Comparison of ENCODE assay signal across 1 cellular context in the genomic region with DNA sequence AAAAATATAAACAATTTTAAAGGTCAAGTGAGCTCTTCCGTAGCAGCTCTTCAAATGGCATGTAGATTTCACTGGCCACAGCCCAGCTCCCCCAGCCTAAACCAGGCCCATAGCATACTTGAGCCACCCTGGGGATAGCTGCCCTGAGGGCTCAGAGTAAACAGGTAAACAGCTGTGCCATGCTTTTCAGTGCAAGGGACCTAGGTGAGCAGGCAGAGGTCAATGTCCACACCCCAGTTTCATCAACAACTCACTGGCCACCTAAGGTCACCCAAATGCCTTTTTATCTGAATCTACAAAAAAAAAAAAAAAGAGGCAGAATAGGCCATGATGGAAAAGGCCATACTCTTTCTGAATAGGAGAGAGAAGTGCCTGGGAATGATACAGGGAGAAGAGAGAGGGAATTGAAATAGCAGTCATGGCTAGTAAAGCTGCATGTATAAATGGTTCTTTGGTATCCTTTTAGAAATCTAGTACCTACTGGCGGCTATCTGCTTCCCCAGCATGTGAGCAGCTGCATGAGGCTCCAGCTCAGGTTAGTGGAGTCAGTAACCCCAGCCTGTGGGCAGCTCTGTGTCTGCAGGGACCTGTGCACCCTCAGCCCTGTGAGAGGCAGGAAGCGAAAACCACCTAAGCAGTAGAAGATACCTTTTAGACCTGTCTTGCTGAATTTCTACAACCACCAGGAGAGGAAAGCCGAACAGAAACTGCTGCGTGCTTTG.
A peak's percentile ranks its signal among the peaks of the same experiment; 100 is the strongest.
TF ChIP-seq lines count a peak whose summit lies in the region.

No MANE protein-coding gene starts in this region.

TF ChIP-seq in HepG2, 621 proteins besides CTCF, POLR2A, EP300 and RAD21 (continued from another document and continues in another):
- TF ChIP-seq, protein P1, sequence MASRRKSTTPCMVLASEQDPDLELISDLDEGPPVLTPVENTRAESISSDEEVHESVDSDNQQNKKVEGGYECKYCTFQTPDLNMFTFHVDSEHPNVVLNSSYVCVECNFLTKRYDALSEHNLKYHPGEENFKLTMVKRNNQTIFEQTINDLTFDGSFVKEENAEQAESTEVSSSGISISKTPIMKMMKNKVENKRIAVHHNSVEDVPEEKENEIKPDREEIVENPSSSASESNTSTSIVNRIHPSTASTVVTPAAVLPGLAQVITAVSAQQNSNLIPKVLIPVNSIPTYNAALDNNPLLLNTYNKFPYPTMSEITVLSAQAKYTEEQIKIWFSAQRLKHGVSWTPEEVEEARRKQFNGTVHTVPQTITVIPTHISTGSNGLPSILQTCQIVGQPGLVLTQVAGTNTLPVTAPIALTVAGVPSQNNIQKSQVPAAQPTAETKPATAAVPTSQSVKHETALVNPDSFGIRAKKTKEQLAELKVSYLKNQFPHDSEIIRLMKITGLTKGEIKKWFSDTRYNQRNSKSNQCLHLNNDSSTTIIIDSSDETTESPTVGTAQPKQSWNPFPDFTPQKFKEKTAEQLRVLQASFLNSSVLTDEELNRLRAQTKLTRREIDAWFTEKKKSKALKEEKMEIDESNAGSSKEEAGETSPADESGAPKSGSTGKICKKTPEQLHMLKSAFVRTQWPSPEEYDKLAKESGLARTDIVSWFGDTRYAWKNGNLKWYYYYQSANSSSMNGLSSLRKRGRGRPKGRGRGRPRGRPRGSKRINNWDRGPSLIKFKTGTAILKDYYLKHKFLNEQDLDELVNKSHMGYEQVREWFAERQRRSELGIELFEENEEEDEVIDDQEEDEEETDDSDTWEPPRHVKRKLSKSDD (CRISPR knock-in tag; IDR thresholded peaks at IDR 0.05; ENCODE audit: low read depth) = peak; percentile 23; the same call in 1 of the 2 replicates
- peak; percentile 61; the same call in 1 of the 2 replicates for TF ChIP-seq WIZ (CRISPR knock-in tag; IDR thresholded peaks at IDR 0.05)
- peak; percentile 46; the same call in 1 of the 2 replicates for TF ChIP-seq TOPORS (CRISPR knock-in tag; IDR thresholded peaks at IDR 0.05)
- TF ChIP-seq NR3C1 (CRISPR knock-in tag; IDR thresholded peaks at IDR 0.05) = no peak
- TF ChIP-seq, protein P2, sequence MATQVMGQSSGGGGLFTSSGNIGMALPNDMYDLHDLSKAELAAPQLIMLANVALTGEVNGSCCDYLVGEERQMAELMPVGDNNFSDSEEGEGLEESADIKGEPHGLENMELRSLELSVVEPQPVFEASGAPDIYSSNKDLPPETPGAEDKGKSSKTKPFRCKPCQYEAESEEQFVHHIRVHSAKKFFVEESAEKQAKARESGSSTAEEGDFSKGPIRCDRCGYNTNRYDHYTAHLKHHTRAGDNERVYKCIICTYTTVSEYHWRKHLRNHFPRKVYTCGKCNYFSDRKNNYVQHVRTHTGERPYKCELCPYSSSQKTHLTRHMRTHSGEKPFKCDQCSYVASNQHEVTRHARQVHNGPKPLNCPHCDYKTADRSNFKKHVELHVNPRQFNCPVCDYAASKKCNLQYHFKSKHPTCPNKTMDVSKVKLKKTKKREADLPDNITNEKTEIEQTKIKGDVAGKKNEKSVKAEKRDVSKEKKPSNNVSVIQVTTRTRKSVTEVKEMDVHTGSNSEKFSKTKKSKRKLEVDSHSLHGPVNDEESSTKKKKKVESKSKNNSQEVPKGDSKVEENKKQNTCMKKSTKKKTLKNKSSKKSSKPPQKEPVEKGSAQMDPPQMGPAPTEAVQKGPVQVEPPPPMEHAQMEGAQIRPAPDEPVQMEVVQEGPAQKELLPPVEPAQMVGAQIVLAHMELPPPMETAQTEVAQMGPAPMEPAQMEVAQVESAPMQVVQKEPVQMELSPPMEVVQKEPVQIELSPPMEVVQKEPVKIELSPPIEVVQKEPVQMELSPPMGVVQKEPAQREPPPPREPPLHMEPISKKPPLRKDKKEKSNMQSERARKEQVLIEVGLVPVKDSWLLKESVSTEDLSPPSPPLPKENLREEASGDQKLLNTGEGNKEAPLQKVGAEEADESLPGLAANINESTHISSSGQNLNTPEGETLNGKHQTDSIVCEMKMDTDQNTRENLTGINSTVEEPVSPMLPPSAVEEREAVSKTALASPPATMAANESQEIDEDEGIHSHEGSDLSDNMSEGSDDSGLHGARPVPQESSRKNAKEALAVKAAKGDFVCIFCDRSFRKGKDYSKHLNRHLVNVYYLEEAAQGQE (IDR thresholded peaks at IDR 0.05; ENCODE audit: borderline replicate concordance in 1 of 2, low read depth in 1 of 2, low read length in 2 of 2) = 0 out of 4 replicates have a peak, but pooled peaks of 1 of the 2 experiments have one; percentile 19
- peak; percentile 70; the same call in 1 of the 2 replicates for TF ChIP-seq IRF2 (CRISPR knock-in tag; IDR thresholded peaks at IDR 0.05)
- TF ChIP-seq DPF2 (CRISPR knock-in tag; IDR thresholded peaks at IDR 0.05; ENCODE audit: borderline replicate concordance, low read depth) = peak; percentile 90
- peak; percentile 53; the same call in 1 of the 2 replicates for TF ChIP-seq ZBTB7B (CRISPR knock-in tag; IDR thresholded peaks at IDR 0.05)
- TF ChIP-seq CENPT (CRISPR knock-in tag; IDR thresholded peaks at IDR 0.05; ENCODE audit: low read depth) = no peak
- TF ChIP-seq, protein P3, sequence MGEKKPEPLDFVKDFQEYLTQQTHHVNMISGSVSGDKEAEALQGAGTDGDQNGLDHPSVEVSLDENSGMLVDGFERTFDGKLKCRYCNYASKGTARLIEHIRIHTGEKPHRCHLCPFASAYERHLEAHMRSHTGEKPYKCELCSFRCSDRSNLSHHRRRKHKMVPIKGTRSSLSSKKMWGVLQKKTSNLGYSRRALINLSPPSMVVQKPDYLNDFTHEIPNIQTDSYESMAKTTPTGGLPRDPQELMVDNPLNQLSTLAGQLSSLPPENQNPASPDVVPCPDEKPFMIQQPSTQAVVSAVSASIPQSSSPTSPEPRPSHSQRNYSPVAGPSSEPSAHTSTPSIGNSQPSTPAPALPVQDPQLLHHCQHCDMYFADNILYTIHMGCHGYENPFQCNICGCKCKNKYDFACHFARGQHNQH (CRISPR knock-in tag; IDR thresholded peaks at IDR 0.05) = no peak; the same call in 1 of the 2 replicates
- TF ChIP-seq ZNF670 (CRISPR knock-in tag; IDR thresholded peaks at IDR 0.05; ENCODE audit: borderline replicate concordance) = peak; percentile 74; the same call in 1 of the 2 replicates
- 0 out of 2 replicates have a peak, but pooled peaks have one; percentile 32 for TF ChIP-seq ZNF274 (CRISPR knock-in tag; IDR thresholded peaks at IDR 0.05)
- TF ChIP-seq MIER2 (CRISPR knock-in tag; IDR thresholded peaks at IDR 0.05) = 0 out of 2 replicates have a peak, but pooled peaks have one; percentile 48
- TF ChIP-seq ZBTB3 (CRISPR knock-in tag; IDR thresholded peaks at IDR 0.05; ENCODE audit: borderline replicate concordance, low read depth) = no peak
- 0 out of 2 replicates have a peak, but pooled peaks have one; percentile 5 for TF ChIP-seq NFYC (CRISPR knock-in tag; IDR thresholded peaks at IDR 0.05)
- TF ChIP-seq SOX13 (IDR thresholded peaks at IDR 0.05) = peak; percentile 66; the same call in 1 of the 2 replicates
- TF ChIP-seq SOX13 (CRISPR knock-in tag; conservative IDR thresholded peaks at IDR 0.05 in 1 of 2, IDR thresholded peaks at IDR 0.05 in 1 of 2) = peak in 1 of 2 experiments; percentile 89; a peak in 2 of 4 replicates
- peak; percentile 98 for TF ChIP-seq RXRB (CRISPR knock-in tag; IDR thresholded peaks at IDR 0.05; ENCODE audit: borderline replicate concordance)
- TF ChIP-seq ZNF34 (CRISPR knock-in tag; IDR thresholded peaks at IDR 0.05; ENCODE audit: borderline replicate concordance) = no peak
- peak; percentile 86 for TF ChIP-seq ZFX (CRISPR knock-in tag; IDR thresholded peaks at IDR 0.05; ENCODE audit: low read depth)
- TF ChIP-seq, protein P4, sequence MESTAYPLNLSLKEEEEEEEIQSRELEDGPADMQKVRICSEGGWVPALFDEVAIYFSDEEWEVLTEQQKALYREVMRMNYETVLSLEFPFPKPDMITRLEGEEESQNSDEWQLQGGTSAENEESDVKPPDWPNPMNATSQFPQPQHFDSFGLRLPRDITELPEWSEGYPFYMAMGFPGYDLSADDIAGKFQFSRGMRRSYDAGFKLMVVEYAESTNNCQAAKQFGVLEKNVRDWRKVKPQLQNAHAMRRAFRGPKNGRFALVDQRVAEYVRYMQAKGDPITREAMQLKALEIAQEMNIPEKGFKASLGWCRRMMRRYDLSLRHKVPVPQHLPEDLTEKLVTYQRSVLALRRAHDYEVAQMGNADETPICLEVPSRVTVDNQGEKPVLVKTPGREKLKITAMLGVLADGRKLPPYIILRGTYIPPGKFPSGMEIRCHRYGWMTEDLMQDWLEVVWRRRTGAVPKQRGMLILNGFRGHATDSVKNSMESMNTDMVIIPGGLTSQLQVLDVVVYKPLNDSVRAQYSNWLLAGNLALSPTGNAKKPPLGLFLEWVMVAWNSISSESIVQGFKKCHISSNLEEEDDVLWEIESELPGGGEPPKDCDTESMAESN (CRISPR knock-in tag; conservative IDR thresholded peaks at IDR 0.05) = peak; percentile 57; the same call in 1 of the 2 replicates
- TF ChIP-seq, protein P5, sequence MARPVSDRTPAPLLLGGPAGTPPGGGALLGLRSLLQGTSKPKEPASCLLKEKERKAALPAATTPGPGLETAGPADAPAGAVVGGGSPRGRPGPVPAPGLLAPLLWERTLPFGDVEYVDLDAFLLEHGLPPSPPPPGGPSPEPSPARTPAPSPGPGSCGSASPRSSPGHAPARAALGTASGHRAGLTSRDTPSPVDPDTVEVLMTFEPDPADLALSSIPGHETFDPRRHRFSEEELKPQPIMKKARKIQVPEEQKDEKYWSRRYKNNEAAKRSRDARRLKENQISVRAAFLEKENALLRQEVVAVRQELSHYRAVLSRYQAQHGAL (CRISPR knock-in tag; IDR thresholded peaks at IDR 0.05; ENCODE audit: not compliant biosample characterization) = no peak
- TF ChIP-seq, protein P6, sequence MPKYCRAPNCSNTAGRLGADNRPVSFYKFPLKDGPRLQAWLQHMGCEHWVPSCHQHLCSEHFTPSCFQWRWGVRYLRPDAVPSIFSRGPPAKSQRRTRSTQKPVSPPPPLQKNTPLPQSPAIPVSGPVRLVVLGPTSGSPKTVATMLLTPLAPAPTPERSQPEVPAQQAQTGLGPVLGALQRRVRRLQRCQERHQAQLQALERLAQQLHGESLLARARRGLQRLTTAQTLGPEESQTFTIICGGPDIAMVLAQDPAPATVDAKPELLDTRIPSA (CRISPR knock-in tag; IDR thresholded peaks at IDR 0.05; ENCODE audit: borderline replicate concordance) = 0 out of 2 replicates have a peak, but pooled peaks have one; percentile 37
- TF ChIP-seq CHD4 (IDR thresholded peaks at IDR 0.05; ENCODE audit: borderline replicate concordance, low read length) = peak; percentile 75; the same call in 1 of the 2 replicates
- TF ChIP-seq MED1 (CRISPR knock-in tag; IDR thresholded peaks at IDR 0.05) = peak; percentile 92
- TF ChIP-seq ZNF543 (CRISPR knock-in tag; IDR thresholded peaks at IDR 0.05) = peak; percentile 20; the same call in 1 of the 2 replicates
- peak; percentile 55; the same call in 1 of the 2 replicates for TF ChIP-seq ZNF12 (CRISPR knock-in tag; IDR thresholded peaks at IDR 0.05)
- TF ChIP-seq ESRRA (CRISPR knock-in tag; IDR thresholded peaks at IDR 0.05; ENCODE audit: low read depth) = peak; percentile 82
- TF ChIP-seq ZNF224 (CRISPR knock-in tag; IDR thresholded peaks at IDR 0.05) = 0 out of 2 replicates have a peak, but pooled peaks have one; percentile 74
- peak; percentile 23; the same call in 1 of the 2 replicates for TF ChIP-seq ZSCAN31 (CRISPR knock-in tag; IDR thresholded peaks at IDR 0.05; ENCODE audit: low read depth)
- TF ChIP-seq RFXAP (CRISPR knock-in tag; IDR thresholded peaks at IDR 0.05; ENCODE audit: borderline replicate concordance) = 0 out of 2 replicates have a peak, but pooled peaks have one; percentile 41
- TF ChIP-seq ZEB1 (IDR thresholded peaks at IDR 0.05; ENCODE audit: insufficient replicate concordance, low read depth) = peak; percentile 92
- no peak for TF ChIP-seq ZNF101 (CRISPR knock-in tag; IDR thresholded peaks at IDR 0.05; ENCODE audit: borderline replicate concordance, low read depth)
- peak; percentile 17; the same call in 1 of the 2 replicates for TF ChIP-seq ISL2 (CRISPR knock-in tag; IDR thresholded peaks at IDR 0.05)
- 0 out of 2 replicates have a peak, but pooled peaks have one; percentile 44 for TF ChIP-seq HNRNPL (IDR thresholded peaks at IDR 0.05; ENCODE audit: low read depth, low read length)
- TF ChIP-seq REPIN1 (CRISPR knock-in tag; IDR thresholded peaks at IDR 0.05; ENCODE audit: borderline replicate concordance, low read depth) = no peak
- TF ChIP-seq ZSCAN20 (CRISPR knock-in tag; IDR thresholded peaks at IDR 0.05; ENCODE audit: borderline replicate concordance) = 0 out of 2 replicates have a peak, but pooled peaks have one; percentile 41
- TF ChIP-seq, protein P7, sequence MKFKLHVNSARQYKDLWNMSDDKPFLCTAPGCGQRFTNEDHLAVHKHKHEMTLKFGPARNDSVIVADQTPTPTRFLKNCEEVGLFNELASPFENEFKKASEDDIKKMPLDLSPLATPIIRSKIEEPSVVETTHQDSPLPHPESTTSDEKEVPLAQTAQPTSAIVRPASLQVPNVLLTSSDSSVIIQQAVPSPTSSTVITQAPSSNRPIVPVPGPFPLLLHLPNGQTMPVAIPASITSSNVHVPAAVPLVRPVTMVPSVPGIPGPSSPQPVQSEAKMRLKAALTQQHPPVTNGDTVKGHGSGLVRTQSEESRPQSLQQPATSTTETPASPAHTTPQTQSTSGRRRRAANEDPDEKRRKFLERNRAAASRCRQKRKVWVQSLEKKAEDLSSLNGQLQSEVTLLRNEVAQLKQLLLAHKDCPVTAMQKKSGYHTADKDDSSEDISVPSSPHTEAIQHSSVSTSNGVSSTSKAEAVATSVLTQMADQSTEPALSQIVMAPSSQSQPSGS (CRISPR knock-in tag; IDR thresholded peaks at IDR 0.05) = no peak; the same call in none of the 2 replicates
- TF ChIP-seq BRD4 (CRISPR knock-in tag; IDR thresholded peaks at IDR 0.05) = peak; percentile 17
- TF ChIP-seq, protein P8, sequence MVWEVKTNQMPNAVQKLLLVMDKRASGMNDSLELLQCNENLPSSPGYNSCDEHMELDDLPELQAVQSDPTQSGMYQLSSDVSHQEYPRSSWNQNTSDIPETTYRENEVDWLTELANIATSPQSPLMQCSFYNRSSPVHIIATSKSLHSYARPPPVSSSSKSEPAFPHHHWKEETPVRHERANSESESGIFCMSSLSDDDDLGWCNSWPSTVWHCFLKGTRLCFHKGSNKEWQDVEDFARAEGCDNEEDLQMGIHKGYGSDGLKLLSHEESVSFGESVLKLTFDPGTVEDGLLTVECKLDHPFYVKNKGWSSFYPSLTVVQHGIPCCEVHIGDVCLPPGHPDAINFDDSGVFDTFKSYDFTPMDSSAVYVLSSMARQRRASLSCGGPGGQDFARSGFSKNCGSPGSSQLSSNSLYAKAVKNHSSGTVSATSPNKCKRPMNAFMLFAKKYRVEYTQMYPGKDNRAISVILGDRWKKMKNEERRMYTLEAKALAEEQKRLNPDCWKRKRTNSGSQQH (CRISPR knock-in tag; IDR thresholded peaks at IDR 0.05; ENCODE audit: low read depth) = no peak
- no peak for TF ChIP-seq ZNF776 (CRISPR knock-in tag; IDR thresholded peaks at IDR 0.05)
